Comparison of ENCODE assay signal across 27 cellular contexts in the genomic region with DNA sequence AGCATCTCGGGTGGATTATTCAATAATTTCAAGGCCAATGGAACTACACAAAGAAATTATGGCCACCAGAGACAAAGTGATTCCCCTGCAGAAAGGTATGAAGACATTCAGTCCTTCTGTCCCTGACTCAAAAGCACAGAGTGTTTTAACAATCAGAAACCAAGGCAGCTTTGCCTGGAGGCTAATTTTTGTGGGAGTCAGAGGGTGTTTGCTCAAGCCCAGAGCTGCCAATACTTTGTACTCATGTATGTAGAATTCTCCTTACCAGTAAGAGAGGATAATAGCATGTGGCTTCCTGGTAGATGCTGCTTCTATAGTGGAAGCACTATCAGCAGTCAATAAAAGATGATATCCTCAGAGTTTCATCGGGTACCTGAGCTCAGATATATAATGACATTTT.
DNase-seq lines count a peak whose midpoint lies in the region; TF ChIP-seq lines count a peak whose summit lies in the region.
"Had no signal": no experiment of that assay in that cellular context is flagged by ENCODE, and none has a peak within 500 bp of the region (broad histone marks: within the 10 kb centered on the region; RNA-seq: fewer than 3 reads in every experiment).

No MANE protein-coding gene starts in this region.

- H3K4me3 ChIP-seq in SK-N-MC, result no peak overlapping the region
- H3K4me3 ChIP-seq in fibroblast of villous mesenchyme (ENCODE audit: low read depth, low read length), result no peak overlapping the region
- H3K4me3 ChIP-seq in neuronal stem cell (ENCODE audit: low read length in 2 of 2), result no peak overlapping the region
- H3K4me3 ChIP-seq: heart right ventricle, lower lobe of right lung, right lobe of liver, upper lobe of right lung had no signal

- no peak overlapping the region for H4K91ac ChIP-seq in neuronal stem cell (ENCODE audit: low read depth, low read length, poor library complexity)

- H3K9me3 ChIP-seq in SK-N-MC (ENCODE audit: low read depth, low read length) (no peaks in the 10 kb centered on the region; the same call in 1 of the 2 replicates), neuronal stem cell (replicated peaks in 1 of 2; ENCODE audit: control insufficient read depth in 2 of 2, insufficient read depth in 1 of 2, low read depth in 1 of 2, low read length in 2 of 2) (no peaks in the 10 kb centered on the region)
- H3K9me3 ChIP-seq: heart right ventricle, lower lobe of right lung, right lobe of liver, upper lobe of right lung had no signal

- H2BK5ac ChIP-seq in neuronal stem cell (ENCODE audit: low read length), result no peak overlapping the region

- peaks cover 0 to 9% of the 10 kb centered on the region in 2 donors for H3K4me1 ChIP-seq in neuronal stem cell (ENCODE audit: control insufficient read depth in 2 of 2, insufficient read depth in 1 of 2, low read depth in 1 of 2, low read length in 2 of 2)
- H3K4me1 ChIP-seq: heart right ventricle, lower lobe of right lung, right lobe of liver, upper lobe of right lung had no signal

- no peak overlapping the region for H3K4ac ChIP-seq in neuronal stem cell (ENCODE audit: low read length)

- H3K27me3 ChIP-seq in neuronal stem cell (ENCODE audit: control insufficient read depth in 3 of 3, insufficient read depth in 3 of 3, low read depth in 1 of 3, low read length in 3 of 3), result no peaks in the 10 kb centered on the region
- H3K27me3 ChIP-seq: brain microvascular endothelial cell, heart right ventricle, right lobe of liver, upper lobe of right lung had no signal

- no peak overlapping the region for H2BK15ac ChIP-seq in neuronal stem cell (ENCODE audit: low read length)

- H3K36me3 ChIP-seq in SK-N-MC (ENCODE audit: insufficient read depth, low read length), result no peaks in the 10 kb centered on the region
- H3K36me3 ChIP-seq in neuronal stem cell (replicated peaks in 1 of 2; ENCODE audit: control insufficient read depth in 2 of 2, insufficient read depth in 2 of 2, low read length in 2 of 2), result no peaks in the 10 kb centered on the region
- H3K36me3 ChIP-seq: brain microvascular endothelial cell, heart right ventricle, lower lobe of right lung, right lobe of liver, upper lobe of right lung had no signal

- no peak overlapping the region for H2BK12ac ChIP-seq in neuronal stem cell (ENCODE audit: low read length)

- H3K4me2 ChIP-seq in neuronal stem cell (ENCODE audit: insufficient read depth, low read length, poor library complexity, severe bottlenecking), result no peak overlapping the region

- H3K23ac ChIP-seq in neuronal stem cell (ENCODE audit: low read depth, low read length, poor library complexity), result no peak overlapping the region

- TF ChIP-seq CTCF in fibroblast of villous mesenchyme (IDR thresholded peaks at IDR 0.05; ENCODE audit: insufficient read depth, low read depth, low read length), result no peak

- no peak overlapping the region for H2AK5ac ChIP-seq in neuronal stem cell (ENCODE audit: low read depth, low read length)

- no peaks in the 10 kb centered on the region for H3K79me1 ChIP-seq in neuronal stem cell (ENCODE audit: low read depth, low read length)

- no CpG with 5 or more reads among the region's 2 CpGs for WGBS in neuronal stem cell (ENCODE audit: extremely low coverage in 2 of 2, insufficient read length in 2 of 2, insufficient replicate concordance in 1 of 2), 2 donors

- DNase-seq in COLO668 (lab: John Stamatoyannopoulos, UW; ENCODE audit: unreplicated experiment), result peak; percentile 17
- peak; percentile 25 for DNase-seq in HPDE6-E6E7 (ENCODE audit: extremely low spot score)
- peak; percentile 50 for DNase-seq in SK-N-MC (ENCODE audit: low read depth, low spot score)
- peak; percentile 4 for DNase-seq in fibroblast of villous mesenchyme (ENCODE audit: low read depth)
- DNase-seq in HUDEP-2 (lab: John Stamatoyannopoulos, UW; ENCODE audit: unreplicated experiment in 76 of 76), result no peak
- DNase-seq in CD1c-positive myeloid dendritic cell (ENCODE audit: extremely low spot score), result no peak
- DNase-seq in NCI-H1436 (lab: John Stamatoyannopoulos, UW), result no peak
- no peak for DNase-seq in neuronal stem cell (ENCODE audit: low spot score)
- DNase-seq: ACHN; activated CD4-positive, alpha-beta T cell treated with anti-CD3 and anti-CD28 coated beads, Interleukin-2, amount 50 U/mL, for 48 hours; activated CD8-positive, alpha-beta memory T cell treated with anti-CD3 and anti-CD28 coated beads, Interleukin-2, amount 50 U/mL, for 4 hours; activated naive CD4-positive, alpha-beta T cell treated with anti-CD3 and anti-CD28 coated beads, Interleukin-2, amount 10 ng/mL, durations not matched to agents 7 days and 5 days; amniotic stem cell; brain microvascular endothelial cell; DMS79 treated with DMSO at 0.1 percent for 48 hours; erythroblast; heart right ventricle; Kasumi-1; lower lobe of right lung; NCI-H1048; NCI-H187; nephron progenitor cell; right lobe of liver; SIG-M5; stimulated activated CD4-positive, alpha-beta T cell treated with anti-CD3 and anti-CD28 coated beads, Interleukin-12 subunit alpha, Interleukin-12 subunit beta, amount 100 ng/mL, for 4 hours; stimulated activated CD4-positive, alpha-beta T cell treated with anti-CD3 and anti-CD28 coated beads, Interleukin-4, amount 100 ng/mL, for 1 hour; upper lobe of right lung had no signal

- H3K27ac ChIP-seq in SK-N-MC (peak overlapping the region; percentile 57; the same call in 1 of the 2 replicates), neuronal stem cell (replicated peaks; ENCODE audit: low read length) (no peak overlapping the region)
- H3K27ac ChIP-seq: brain microvascular endothelial cell, heart right ventricle, lower lobe of right lung, right lobe of liver, upper lobe of right lung had no signal

- no peak overlapping the region for H3K9ac ChIP-seq in SK-N-MC (ENCODE audit: insufficient read length)
- no peak overlapping the region for H3K9ac ChIP-seq in neuronal stem cell (ENCODE audit: low read depth, low read length, poor library complexity)

- H3K18ac ChIP-seq in neuronal stem cell (ENCODE audit: low read length), result no peak overlapping the region

- no peak overlapping the region for H2BK120ac ChIP-seq in neuronal stem cell (ENCODE audit: low read depth, low read length)

- no peak overlapping the region for H4K8ac ChIP-seq in neuronal stem cell (ENCODE audit: low read depth, low read length)

- H2AFZ ChIP-seq in neuronal stem cell (ENCODE audit: low read length), result no peak overlapping the region

- no peak overlapping the region for H3K14ac ChIP-seq in neuronal stem cell (ENCODE audit: low read length)

Comparison
In these comparisons a context has a peak if more than half of its experiments do, and no peak if none do; other contexts are left out.
1. DNase-seq: peak in COLO668 (single experiment), HPDE6-E6E7 (single experiment), SK-N-MC (single experiment) and fibroblast of villous mesenchyme (single experiment); none in HUDEP-2 (0 of 76), CD1c-positive myeloid dendritic cell (single experiment), NCI-H1436 (single experiment) and neuronal stem cell (single experiment).